Comparison of ENCODE assay signal across 32 cellular contexts in genomic region chr2:35946431-35946991, GRCh38.
"Had no signal": no experiment of that assay in that cellular context is flagged by ENCODE, and none has a peak within 500 bp of the region (broad histone marks: within the 10 kb centered on the region; RNA-seq: fewer than 3 reads in every experiment).

No MANE protein-coding gene starts in this region.

- H3K27me3 ChIP-seq: ascending aorta, cardiac muscle cell had no signal

- H3K4me1 ChIP-seq: ascending aorta had no signal

- H3K9me3 ChIP-seq: ascending aorta had no signal

- DNase-seq: activated B cell treated with CpG ODN at 0.5 μM for 24 hours; activated CD4-positive, alpha-beta memory T cell treated with anti-CD3 and anti-CD28 coated beads for 36 hours; activated CD4-positive, alpha-beta T cell treated with anti-CD3 and anti-CD28 coated beads for 4 hours; activated CD4-positive, alpha-beta T cell treated with anti-CD3 and anti-CD28 coated beads, Interleukin-2, amount 50 U/mL, for 1 hour; activated CD4-positive, CD25-positive, alpha-beta regulatory T cell treated with anti-CD3 and anti-CD28 coated beads, Interleukin-2, amount 50 U/mL, for 72 hours; activated CD8-positive, alpha-beta memory T cell treated with anti-CD3 and anti-CD28 coated beads for 24 hours; activated CD8-positive, alpha-beta memory T cell treated with anti-CD3 and anti-CD28 coated beads, Interleukin-2, amount 10 ng/mL, durations not matched to agents 7 days and 5 days; activated CD8-positive, alpha-beta memory T cell treated with anti-CD3 and anti-CD28 coated beads, Interleukin-2, amount 50 U/mL, for 48 hours; activated gamma-delta T cell; activated naive CD4-positive, alpha-beta T cell treated with Interleukin-2 at 50 U/mL for 16 hours; activated naive CD8-positive, alpha-beta T cell treated with anti-CD3 and anti-CD28 coated beads, Interleukin-2, amount 10 ng/mL, durations not matched to agents 7 days and 5 days; activated T-cell treated with anti-CD3 and anti-CD28 coated beads, Interleukin-2, amount 50 U/mL, for 72 hours; amygdala; Karpas-422; KBM-7; NCI-H1105; NCI-H1417 treated with DMSO at 0.1 percent for 48 hours; NCI-H187 treated with DMSO at 0.1 percent for 48 hours; NCI-H2081 treated with DMSO at 0.1 percent for 48 hours; NCI-H226; NCI-H446 treated with DMSO at 0.1 percent for 48 hours; NK-92 treated with Interleukin-12 subunit alpha and Interleukin-12 subunit beta, amount 100 ng/mL, for 24 hours; PC-9; SIG-M5; T-cell; T-helper 17 cell had no signal

- ATAC-seq: activated CD8-positive, alpha-beta memory T cell treated with anti-CD3 and anti-CD28 coated beads, Interleukin-2, amount 10 ng/mL, durations not matched to agents 7 days and 5 days; activated T-cell treated with anti-CD3 and anti-CD28 coated beads, Interleukin-2, amount 50 U/mL, for 72 hours; Right ventricle myocardium inferior; SK-N-SH treated with all-trans-retinoic acid at 6 μM for 48 hours; T-cell; T-helper 17 cell had no signal

- H3K4me3 ChIP-seq: ascending aorta, cardiac muscle cell, PC-9 had no signal

- H3K36me3 ChIP-seq: ascending aorta, cardiac muscle cell had no signal

- H3K27ac ChIP-seq: ascending aorta, cardiac muscle cell, PC-9, RWPE1, VCaP had no signal
